29 cellular contexts compared by ENCODE assay signal in genomic region chr1:57471995-57472394, GRCh38. TPM values are rescaled to one million over a fixed set of nuclear protein-coding genes. Genes with fewer than 3 reads are reported as not detected.
"Had no signal": no experiment of that assay in that cellular context is flagged by ENCODE, and none has a peak within 500 bp of the region (broad histone marks: within the 10 kb centered on the region; RNA-seq: fewer than 3 reads in every experiment).

No MANE protein-coding gene starts in this region.

- H3K4me3 ChIP-seq: neural progenitor cell, ovary, psoas muscle, skin epidermis, smooth muscle cell, spleen, suprapubic skin, testis, tibial artery, transverse colon, upper lobe of right lung, uterus had no signal

- H3K27ac ChIP-seq: neural progenitor cell, ovary, parathyroid adenoma, psoas muscle, skin epidermis, spleen, suprapubic skin, testis, tibial artery, transverse colon, upper lobe of right lung, uterus had no signal

- ATAC-seq: natural killer cell; psoas muscle; right cardiac atrium; sciatic nerve; stimulated activated memory B cell treated with anti-CD40 and anti-IgM and Interleukin-4, amounts not matched to agents 10 μg/mL and 1 μg/mL and 100 μg/mL, for 72 hours; stimulated activated naive CD8-positive, alpha-beta T cell treated with anti-CD3 and anti-CD28 coated beads, Interleukin-15, amount 100 ng/mL, for 72 hours; stimulated activated naive CD8-positive, alpha-beta T cell treated with anti-CD3 and anti-CD28 coated beads, Interleukin-15, Interleukin-2, amounts not matched to agents 100 U/mL and 50 U/mL, for 24 hours; upper lobe of right lung had no signal

- H3K9ac ChIP-seq: neural progenitor cell, parathyroid adenoma had no signal

- H2AFZ ChIP-seq: neural progenitor cell, parathyroid adenoma had no signal

- H3K4me1 ChIP-seq: neural progenitor cell, parathyroid adenoma, psoas muscle, spleen, suprapubic skin, transverse colon, upper lobe of right lung, uterus had no signal

- DNase-seq: natural killer cell; occipital lobe; ovary; posterior cingulate gyrus; psoas muscle; right cardiac atrium; spleen; stimulated activated CD4-positive, alpha-beta T cell treated with anti-CD3 and anti-CD28 coated beads, Interleukin-12 subunit alpha, Interleukin-12 subunit beta, amount 100 ng/mL, for 4 hours; stimulated activated CD4-positive, alpha-beta T cell treated with anti-CD3 and anti-CD28 coated beads, Interleukin-1b, Interleukin-23, amount 100 ng/mL, for 48 hours; stimulated activated CD4-positive, alpha-beta T cell treated with anti-CD3 and anti-CD28 coated beads, Interleukin-4, amount 100 ng/mL, for 1 hour; stimulated activated CD4-positive, alpha-beta T cell treated with anti-CD3 and anti-CD28 coated beads, Interleukin-4, amount 100 ng/mL, for 4 hours; stimulated activated CD8-positive, alpha-beta memory T cell treated with anti-CD3 and anti-CD28 coated beads, Interleukin-4, amount 100 ng/mL, for 48 hours; stimulated activated naive CD4-positive, alpha-beta T cell; stimulated activated naive CD8-positive, alpha-beta T cell treated with anti-CD3 and anti-CD28 coated beads, Interleukin-15, amount 100 ng/mL, for 72 hours; stimulated activated naive CD8-positive, alpha-beta T cell treated with anti-CD3 and anti-CD28 coated beads, Interleukin-15, Interleukin-2, amounts not matched to agents 100 U/mL and 50 U/mL, for 24 hours; substantia nigra; testis; tibial artery; transverse colon; upper lobe of right lung; uterus had no signal

- H3K4me2 ChIP-seq: neural progenitor cell, smooth muscle cell had no signal

- H3K9me3 ChIP-seq: ovary, psoas muscle, spleen, suprapubic skin, testis, tibial artery, transverse colon, upper lobe of right lung, uterus had no signal

- H3K27me3 ChIP-seq: neural progenitor cell, ovary, spleen, suprapubic skin, testis, tibial artery, transverse colon, upper lobe of right lung, uterus had no signal

- H3K36me3 ChIP-seq: neural progenitor cell, ovary, spleen, suprapubic skin, tibial artery, transverse colon, upper lobe of right lung, uterus had no signal

- H3K79me2 ChIP-seq: parathyroid adenoma had no signal

RNA-seq across cellular contexts. Expression of gene DAB1, which starts 48.1 kb away (rescaled TPM):
- total RNA-seq: osteoblast had no signal
